9 cellular contexts compared by ENCODE assay signal in the genomic region with DNA sequence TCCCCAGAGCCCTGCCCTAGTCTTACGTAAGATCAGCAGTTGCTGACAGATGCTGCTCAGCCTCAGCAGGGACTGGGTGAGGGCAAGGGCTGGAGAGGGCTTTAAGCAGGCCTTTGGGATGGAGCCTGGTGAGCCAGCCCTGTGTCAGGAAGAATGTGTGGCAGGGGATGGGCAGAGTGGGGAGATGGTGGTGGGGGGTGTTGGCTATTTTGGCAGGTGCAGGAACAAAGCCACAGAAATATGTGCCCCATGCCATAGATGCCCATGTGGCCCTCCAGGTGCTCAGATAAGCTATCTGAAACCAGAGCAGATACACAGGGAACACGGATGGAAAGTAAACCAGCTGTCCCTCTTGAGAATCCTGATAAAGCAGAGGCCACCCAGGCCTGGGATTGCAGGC.
"Had no signal": no experiment of that assay in that cellular context is flagged by ENCODE, and none has a peak within 500 bp of the region (broad histone marks: within the 10 kb centered on the region; RNA-seq: fewer than 3 reads in every experiment).

No MANE protein-coding gene starts in this region.

- H3K27ac Mint-ChIP-seq: HFFc6 had no signal

- H3K4me3 Mint-ChIP-seq: HFFc6 had no signal

- DNase-seq: GM23248, GOT3, H7, HFFc6, IMR-90, KG1 had no signal

- FAIRE-seq: HTR-8/SVneo, K562 had no signal

- ATAC-seq: HCT116, K562 had no signal
